8 cellular contexts compared by ENCODE assay signal in the genomic region with DNA sequence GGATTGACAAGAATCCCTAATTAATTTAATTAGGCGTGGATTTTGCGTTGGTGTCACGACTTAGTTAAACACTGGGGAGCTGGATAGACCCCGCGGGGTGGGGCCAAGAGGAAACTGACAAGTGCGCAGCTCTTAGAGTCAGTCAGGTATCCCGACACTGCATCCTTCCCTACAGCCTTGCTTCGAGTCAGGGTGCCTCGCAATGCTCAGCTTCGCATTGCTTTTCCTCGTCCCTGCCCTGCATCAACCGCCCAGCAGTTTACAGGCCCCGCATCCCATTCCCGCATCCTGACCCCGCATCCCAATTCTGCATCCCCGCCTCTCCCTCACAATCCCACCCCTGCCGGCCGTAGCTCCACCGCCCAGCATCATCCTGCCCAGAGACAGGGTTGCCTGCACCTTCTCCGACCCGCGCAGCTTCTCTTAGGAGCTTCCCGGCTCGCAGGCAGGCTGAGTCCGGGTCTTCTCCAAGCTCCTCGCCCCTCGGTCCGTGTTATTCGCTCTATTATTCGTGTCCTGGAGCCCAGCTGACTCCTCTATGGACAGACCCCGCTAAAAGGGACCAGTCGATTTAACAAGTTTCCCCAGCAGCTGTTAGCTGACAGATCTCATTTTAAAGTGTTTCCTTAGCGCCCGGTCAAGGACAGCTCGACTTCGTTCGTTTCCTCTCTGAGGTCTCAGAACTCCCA. TPM values are rescaled to one million over a fixed set of nuclear protein-coding genes. Genes with fewer than 3 reads are reported as not detected.
DNase-seq lines count a peak whose midpoint lies in the region; ATAC-seq and TF ChIP-seq lines count a peak whose summit lies in the region.

No MANE protein-coding gene starts in this region.

- H3K4me3 ChIP-seq in coronary artery = peak overlapping the region; percentile 81

- ATAC-seq in sciatic nerve (peak; percentile 56), HG03135 (IDR thresholded peaks at IDR 0.05; ENCODE audit: unreplicated experiment) (no peak), HG02852 (IDR thresholded peaks at IDR 0.05; ENCODE audit: unreplicated experiment) (no peak)

- peak overlapping the region; percentile 13 to 94 for H3K27ac ChIP-seq in coronary artery

- no peak for TF ChIP-seq CTCF in coronary artery (IDR thresholded peaks at IDR 0.05)

- peak; percentile 11 for DNase-seq in stimulated activated CD4-positive, alpha-beta T cell treated with anti-CD3 and anti-CD28 coated beads, Interleukin-4, amount 100 ng/mL, for 1 hour
- DNase-seq in stimulated activated CD4-positive, alpha-beta T cell treated with anti-CD3 and anti-CD28 coated beads, Interleukin-4, amount 100 ng/mL, for 24 hours = no peak
- peak; percentile 39 for DNase-seq in NCI-H774 (lab: John Stamatoyannopoulos, UW)
- DNase-seq in coronary artery (ENCODE audit: low spot score) = peak; percentile 65
- DNase-seq in sciatic nerve (ENCODE audit: low spot score) = peak; percentile 62
- no peak for DNase-seq in effector CD4-positive, alpha-beta T cell

- intact Hi-C loops in sciatic nerve (cut with DNase I) = no loop called here

RNA-seq across cellular contexts. Expression of a gene that starts 0.7 kb away (rescaled TPM):
- 28.9 TPM for total RNA-seq in sciatic nerve

RNA-seq across cellular contexts. Expression of a gene that starts 3.0 kb away (rescaled TPM):
- total RNA-seq in sciatic nerve = 44.2 TPM

Comparison
In these comparisons a context has a peak if more than half of its experiments do, and no peak if none do; other contexts are left out.
1. DNase-seq: peak in stimulated activated CD4-positive, alpha-beta T cell treated with anti-CD3 and anti-CD28 coated beads, Interleukin-4, amount 100 ng/mL, for 1 hour (single experiment), NCI-H774 (single experiment), coronary artery (single experiment) and sciatic nerve (single experiment); none in stimulated activated CD4-positive, alpha-beta T cell treated with anti-CD3 and anti-CD28 coated beads, Interleukin-4, amount 100 ng/mL, for 24 hours (single experiment) and effector CD4-positive, alpha-beta T cell (single experiment).